In the genomic region with DNA sequence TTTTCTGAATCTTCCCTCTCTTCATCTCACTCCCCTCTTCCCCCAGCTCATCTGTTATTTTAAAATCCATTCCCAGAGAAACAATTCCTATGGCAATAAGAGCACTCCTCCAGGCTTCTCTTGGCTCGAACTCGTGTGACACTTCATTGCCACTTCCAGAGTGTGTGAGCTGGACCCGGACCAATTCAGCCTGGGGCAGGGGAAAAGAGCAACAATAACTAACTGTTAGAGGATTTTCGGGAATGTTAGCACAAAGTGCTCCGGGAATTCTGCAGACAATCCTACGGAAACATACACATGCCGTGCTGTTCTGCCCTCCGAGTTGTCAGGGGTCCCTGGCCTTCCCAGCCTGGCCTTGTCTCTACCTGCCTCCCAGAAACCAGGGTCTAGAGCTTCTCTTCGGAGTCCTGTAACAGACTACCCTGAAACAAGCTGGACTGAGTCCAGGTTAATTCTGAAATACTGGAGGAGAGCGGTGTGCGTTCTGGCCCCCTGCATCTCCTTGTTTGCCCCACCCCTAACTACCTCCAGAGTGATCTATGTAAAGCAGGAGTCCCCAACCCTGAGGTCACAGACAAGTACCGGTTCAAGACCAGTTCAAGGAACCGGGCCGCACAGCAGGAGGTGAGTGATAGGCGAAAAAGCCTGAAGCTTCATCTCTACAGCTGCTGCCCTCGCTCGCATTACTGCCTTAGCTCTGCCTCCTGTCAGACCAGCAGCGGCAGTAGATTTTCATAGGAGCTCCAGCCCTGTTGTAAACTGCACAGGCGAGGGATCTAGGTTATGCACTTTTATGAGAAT, we compare ENCODE assay signal across 18 cellular contexts. TPM values are rescaled to one million over a fixed set of nuclear protein-coding genes. Genes with fewer than 3 reads are reported as not detected.
A peak's percentile ranks its signal among the peaks of the same experiment; 100 is the strongest.
DNase-seq lines count a peak whose midpoint lies in the region; ATAC-seq, FAIRE-seq and TF ChIP-seq lines count a peak whose summit lies in the region.
"Had no signal": no experiment of that assay in that cellular context is flagged by ENCODE, and none has a peak within 500 bp of the region (broad histone marks: within the 10 kb centered on the region; RNA-seq: fewer than 3 reads in every experiment).

No MANE protein-coding gene starts in this region.

- no peak overlapping the region for H2BK120ac ChIP-seq in H9 (ENCODE audit: low read depth, low read length, poor library complexity, severe bottlenecking)

- no peak for TF ChIP-seq POLR2A in A549 (IDR thresholded peaks at IDR 0.05; ENCODE audit: low read length)

- TF ChIP-seq EP300 in A549 (IDR thresholded peaks at IDR 0.05) = no peak

- no peak overlapping the region for H2BK5ac ChIP-seq in H9 (ENCODE audit: insufficient read length, low read length)

- H3K4ac ChIP-seq in H9 (ENCODE audit: low read depth, low read length) = no peak overlapping the region

- H3K79me1 ChIP-seq in H9 (ENCODE audit: insufficient read depth, low read depth, low read length, poor library complexity, severe bottlenecking) = peaks cover 6% of the 10 kb centered on the region

- no peak for FAIRE-seq in A549 (lab: Jason Lieb, UNC)
- FAIRE-seq in astrocyte (lab: Jason Lieb, UNC) = no peak
- FAIRE-seq: RCC 7860 had no signal

- H3K4me3 Mint-ChIP-seq in H9 (no peak overlapping the region), astrocyte (ENCODE audit: unreplicated experiment) (no peak overlapping the region)
- H3K4me3 Mint-ChIP-seq in activated CD8-positive, alpha-beta T cell treated with anti-CD3 and anti-CD28 coated beads for 36 hours = no peak overlapping the region
- H3K4me3 Mint-ChIP-seq: activated CD4-positive, alpha-beta T cell treated with anti-CD3 and anti-CD28 coated beads for 36 hours; naive thymus-derived CD4-positive, alpha-beta T cell; stimulated activated memory B cell treated with anti-CD40 and anti-IgM and Interleukin-4, amounts not matched to agents 10 μg/mL and 1 μg/mL and 100 μg/mL, for 72 hours had no signal

- intact Hi-C loops in activated CD8-positive, alpha-beta T cell treated with anti-CD3 and anti-CD28 coated beads for 36 hours (cut with micrococcal nuclease) = no loop called here

- H3K36me3 Mint-ChIP-seq in H9 (ENCODE audit: insufficient read depth in 1 of 3, low read depth in 3 of 3) (peaks cover 9 to 48% (median 29%) of the 10 kb centered on the region in 3 experiments; a peak in 6 of 7 replicates), astrocyte (ENCODE audit: low read depth, unreplicated experiment) (peaks cover 2% of the 10 kb centered on the region)
- no peaks in the 10 kb centered on the region for H3K36me3 Mint-ChIP-seq in activated CD8-positive, alpha-beta T cell treated with anti-CD3 and anti-CD28 coated beads for 36 hours (ENCODE audit: low read depth)
- H3K36me3 Mint-ChIP-seq: naive thymus-derived CD4-positive, alpha-beta T cell; stimulated activated memory B cell treated with anti-CD40 and anti-IgM and Interleukin-4, amounts not matched to agents 10 μg/mL and 1 μg/mL and 100 μg/mL, for 72 hours had no signal

- no peak overlapping the region for H3T11ph ChIP-seq in H9 (ENCODE audit: low read length)

- CTCF ChIA-PET in A549 (lab: Yijun Ruan, JAX) = interaction anchor here (0.6 to 4.3 kb wide), 7 partner anchors 10 to 134 kb away, joined by 3 to 38 read pairs (median 5); a partner anchor contains a TSS
- CTCF ChIA-PET in activated CD8-positive, alpha-beta T cell treated with anti-CD3 and anti-CD28 coated beads for 36 hours (lab: Charles Lee) = interaction anchor here (0.8 to 5.4 kb wide), 6 partner anchors 9 to 92 kb away, joined by 3 to 28 read pairs (median 4); a partner anchor contains a TSS

- no peak overlapping the region for H3K23ac ChIP-seq in H9 (ENCODE audit: insufficient read length, low read depth, low read length)

- no peak overlapping the region for H4K5ac ChIP-seq in H9 (ENCODE audit: insufficient read length, low read depth, low read length)

- no peaks in the 10 kb centered on the region for H3K27me3 ChIP-seq in H9 (ENCODE audit: insufficient read depth, low read length)
- peaks cover 23% of the 10 kb centered on the region for H3K27me3 ChIP-seq in astrocyte (ENCODE audit: insufficient read depth, low read length)
- no peaks in the 10 kb centered on the region for H3K27me3 ChIP-seq in lung (ENCODE audit: control insufficient read depth, insufficient read depth)

- H3K9me3 ChIP-seq in A549 (no peaks in the 10 kb centered on the region), H9 (ENCODE audit: control insufficient read depth, low read depth, low read length) (no peaks in the 10 kb centered on the region), astrocyte (ENCODE audit: insufficient read depth, low read depth, low read length) (no peaks in the 10 kb centered on the region), lung (ENCODE audit: control insufficient read depth in 2 of 2, insufficient read depth in 1 of 2, low read length in 1 of 2) (no peaks in the 10 kb centered on the region)
- H3K9me3 ChIP-seq: sigmoid colon had no signal

- WGBS in A549 (ENCODE audit: missing lambda C conversion rate) = 49% methylated on average over 19 of the region's 19 CpGs
- no CpG with 5 or more reads among the region's 19 CpGs for WGBS in H9 (ENCODE audit: extremely low coverage, insufficient read length, low lambda C conversion rate)
- WGBS in lung, 2 donors = 49 to 77% methylated on average over 19 of the region's 19 CpGs

- no peaks in the 10 kb centered on the region for H3K23me2 ChIP-seq in H9 (ENCODE audit: insufficient read length, low read depth, low read length, poor library complexity, severe bottlenecking)

- H3K18ac ChIP-seq in H9 (ENCODE audit: insufficient read length, low read depth, low read length) = no peak overlapping the region

- no peak overlapping the region for H2AFZ ChIP-seq in H9 (ENCODE audit: low read length)
- peak overlapping the region; percentile 45 for H2AFZ ChIP-seq in astrocyte (ENCODE audit: low read depth, low read length)

- no peak overlapping the region for H2BK20ac ChIP-seq in H9 (ENCODE audit: low read depth, low read length, poor library complexity, severe bottlenecking)

- DNase-seq in A549 (ENCODE audit: low read depth in 1 of 2, low spot score in 1 of 2) = no peak
- no peak for DNase-seq in H9
- no peak for DNase-seq in astrocyte (ENCODE audit: low read depth)
- DNase-seq in lung (ENCODE audit: low spot score) = peak; percentile 63
- DNase-seq in T-helper 1 cell = no peak
- DNase-seq in activated CD8-positive, alpha-beta T cell treated with anti-CD3 and anti-CD28 coated beads for 36 hours = no peak
- DNase-seq in activated naive CD4-positive, alpha-beta T cell treated with Interleukin-2 at 50 U/mL for 16 hours = no peak
- DNase-seq: activated CD4-positive, alpha-beta T cell treated with anti-CD3 and anti-CD28 coated beads for 36 hours; cerebellar nuclear complex; left colon; naive thymus-derived CD4-positive, alpha-beta T cell; NCI-H1048; NCI-H446 treated with DMSO at 0.1 percent for 48 hours; sigmoid colon; T-helper 2 cell had no signal

- no peak overlapping the region for H4K91ac ChIP-seq in H9 (ENCODE audit: insufficient read length, low read depth, low read length)

- H3K4me1 ChIP-seq in A549 = peaks cover 11% of the 10 kb centered on the region; the same call in 1 of the 3 replicates
- H3K4me1 ChIP-seq in H9 (ENCODE audit: insufficient read depth, low read length) = peaks cover 3% of the 10 kb centered on the region; the same call in 1 of the 2 replicates
- peaks cover 3% of the 10 kb centered on the region for H3K4me1 ChIP-seq in astrocyte (ENCODE audit: insufficient read depth, low read length)
- peaks cover 0 to 4% of the 10 kb centered on the region in 2 donors for H3K4me1 ChIP-seq in lung (ENCODE audit: control insufficient read depth in 2 of 2, insufficient read depth in 2 of 2, low read length in 2 of 2)
- H3K4me1 ChIP-seq: sigmoid colon had no signal

- no peak overlapping the region for H3K14ac ChIP-seq in H9 (ENCODE audit: insufficient read depth, low read length)

- H3K4me1 Mint-ChIP-seq in H9 (peaks cover 17 to 21% of the 10 kb centered on the region in 2 experiments), astrocyte (ENCODE audit: low read depth, unreplicated experiment) (peaks cover 22% of the 10 kb centered on the region)
- peaks cover 6% of the 10 kb centered on the region for H3K4me1 Mint-ChIP-seq in activated CD8-positive, alpha-beta T cell treated with anti-CD3 and anti-CD28 coated beads for 36 hours (ENCODE audit: low read depth)

- no peak overlapping the region for H2AK5ac ChIP-seq in H9 (ENCODE audit: insufficient read length, low read length)

- ATAC-seq in A549 = no peak
- peak; percentile 60 for ATAC-seq in lung (ENCODE audit: insufficient read depth, low FRiP score)
- no peak for ATAC-seq in HG02973 (IDR thresholded peaks at IDR 0.05; ENCODE audit: unreplicated experiment)
- no peak for ATAC-seq in activated CD8-positive, alpha-beta T cell treated with anti-CD3 and anti-CD28 coated beads for 36 hours
- ATAC-seq: activated CD4-positive, alpha-beta T cell treated with anti-CD3 and anti-CD28 coated beads for 36 hours; left colon; naive thymus-derived CD4-positive, alpha-beta T cell; stimulated activated memory B cell treated with anti-CD40 and anti-IgM and Interleukin-4, amounts not matched to agents 10 μg/mL and 1 μg/mL and 100 μg/mL, for 72 hours had no signal

- H3K27ac Mint-ChIP-seq in H9 (peak overlapping the region; percentile 3 to 81 (median 50); a peak in 3 of 7 replicates), astrocyte (ENCODE audit: unreplicated experiment) (no peak overlapping the region)
- no peak overlapping the region for H3K27ac Mint-ChIP-seq in activated CD8-positive, alpha-beta T cell treated with anti-CD3 and anti-CD28 coated beads for 36 hours
- H3K27ac Mint-ChIP-seq: activated CD4-positive, alpha-beta T cell treated with anti-CD3 and anti-CD28 coated beads for 36 hours; stimulated activated memory B cell treated with anti-CD40 and anti-IgM and Interleukin-4, amounts not matched to agents 10 μg/mL and 1 μg/mL and 100 μg/mL, for 72 hours had no signal

- H3K79me2 ChIP-seq in H9 (ENCODE audit: insufficient read depth, low read length) (no peaks in the 10 kb centered on the region; the same call in 1 of the 2 replicates), astrocyte (ENCODE audit: insufficient read depth, low read length) (no peaks in the 10 kb centered on the region)

- H4K20me1 ChIP-seq in H9 (ENCODE audit: control insufficient read depth, insufficient read depth, insufficient read length) (no peaks in the 10 kb centered on the region), astrocyte (ENCODE audit: insufficient read depth, low read length) (no peaks in the 10 kb centered on the region)

- H3K4me2 ChIP-seq in A549 = peak overlapping the region; percentile 12; the same call in 1 of the 3 replicates
- no peak overlapping the region for H3K4me2 ChIP-seq in H9 (ENCODE audit: insufficient read depth, insufficient read length, low read length)
- H3K4me2 ChIP-seq in astrocyte (ENCODE audit: low read length) = peak overlapping the region; percentile 14

- H3K27ac ChIP-seq in A549 (no peak overlapping the region), H9 (ENCODE audit: insufficient read length, low read depth, low read length) (no peak overlapping the region), astrocyte (ENCODE audit: low read depth, low read length) (no peak overlapping the region), lung (ENCODE audit: low read depth in 1 of 2, low read length in 1 of 2) (no peak overlapping the region)
- H3K27ac ChIP-seq: sigmoid colon had no signal

- H2BK12ac ChIP-seq in H9 (ENCODE audit: insufficient read length, low read depth, low read length) = no peak overlapping the region

- H3K4me3 ChIP-seq in A549 (no peak overlapping the region), astrocyte (ENCODE audit: insufficient read depth, low read depth, low read length) (no peak overlapping the region), lung (no peak overlapping the region)
- H3K4me3 ChIP-seq: sigmoid colon had no signal

- no peak overlapping the region for H3K9ac ChIP-seq in H9 (ENCODE audit: extremely low read depth, insufficient read length, low read length)
- H3K9ac ChIP-seq in astrocyte (ENCODE audit: low read length) = no peak overlapping the region

- POLR2A ChIA-PET in A549 (lab: Yijun Ruan, JAX) = no interaction called here
- POLR2A ChIA-PET in activated CD8-positive, alpha-beta T cell treated with anti-CD3 and anti-CD28 coated beads for 36 hours (lab: Charles Lee) = no interaction called here

- H3K27me3 Mint-ChIP-seq in H9 (ENCODE audit: low read depth) = no peaks in the 10 kb centered on the region
- H3K27me3 Mint-ChIP-seq in astrocyte (ENCODE audit: low read depth, unreplicated experiment) = peaks cover 10% of the 10 kb centered on the region
- H3K27me3 Mint-ChIP-seq in activated CD8-positive, alpha-beta T cell treated with anti-CD3 and anti-CD28 coated beads for 36 hours = peaks cover 2% of the 10 kb centered on the region

- H3K9me3 Mint-ChIP-seq in H9 = no peaks in the 10 kb centered on the region
- peaks cover 2% of the 10 kb centered on the region for H3K9me3 Mint-ChIP-seq in astrocyte (ENCODE audit: unreplicated experiment)
- H3K9me3 Mint-ChIP-seq in activated CD8-positive, alpha-beta T cell treated with anti-CD3 and anti-CD28 coated beads for 36 hours = no peaks in the 10 kb centered on the region
- H3K9me3 Mint-ChIP-seq: naive thymus-derived CD4-positive, alpha-beta T cell; stimulated activated memory B cell treated with anti-CD40 and anti-IgM and Interleukin-4, amounts not matched to agents 10 μg/mL and 1 μg/mL and 100 μg/mL, for 72 hours had no signal

- no peak overlapping the region for H4K8ac ChIP-seq in H9 (replicated peaks; ENCODE audit: insufficient read length, low read depth, low read length)

- TF ChIP-seq CTCF in A549 (IDR thresholded peaks at IDR 0.05) (no peak), H9 (conservative IDR thresholded peaks at IDR 0.05) (no peak), astrocyte (IDR thresholded peaks at IDR 0.05; ENCODE audit: insufficient read depth, low read depth, low read length) (no peak), lung (IDR thresholded peaks at IDR 0.05; ENCODE audit: control extremely low read depth, extremely low read depth) (no peak)
- TF ChIP-seq CTCF in activated CD8-positive, alpha-beta T cell treated with anti-CD3 and anti-CD28 coated beads for 36 hours (IDR thresholded peaks at IDR 0.05) = no peak

- no peak for TF ChIP-seq RAD21 in A549 (conservative IDR thresholded peaks at IDR 0.05 in 1 of 2, IDR thresholded peaks at IDR 0.05 in 1 of 2)

- peak overlapping the region; percentile 40 for H3K56ac ChIP-seq in H9 (ENCODE audit: insufficient read length, low read depth, low read length)

- H2BK15ac ChIP-seq in H9 (ENCODE audit: low read depth, low read length) = no peak overlapping the region

- H3K36me3 ChIP-seq in astrocyte (ENCODE audit: insufficient read depth, low read length) (no peaks in the 10 kb centered on the region), lung (ENCODE audit: control insufficient read depth in 2 of 2, insufficient read depth in 2 of 2, low read length in 2 of 2) (no peaks in the 10 kb centered on the region)
- H3K36me3 ChIP-seq: sigmoid colon had no signal

RNA-seq across cellular contexts. Expression of a gene that starts 11.3 kb away (rescaled TPM):
- polyA plus RNA-seq in A549 (2011; rRNA removed) = 1.3 and 1.4 TPM in 2 replicates
- polyA plus RNA-seq in A549 (2012; cell fraction: cytosol; rRNA removed) = 2.8 and 4.3 TPM in 2 replicates
- 5.4 and 8.6 TPM in 2 replicates for polyA plus RNA-seq in A549 (2012; cell fraction: nucleus; rRNA removed)
- polyA plus RNA-seq in A549 (2017; fragmentation: RNase III; extraction: RNeasy Plus Mini Kit Qiagen cat#74134 plus additional on column Dnase treatment) = 0.46 to 0.52 TPM (median 0.47 TPM) in 3 replicates
- 0.62 and 0.68 TPM in 2 replicates for polyA minus RNA-seq in A549 (2011; rRNA and poly(A)+ RNA removed)
- 41.5 and 42.6 TPM in 2 replicates for total RNA-seq in H9 (2021)
- 6.8 and 7.1 TPM in 2 replicates for total RNA-seq in astrocyte
- 1 to 10 TPM in 1 of 2 donors, under 1 TPM in 1; 0.25 to 4.7 TPM for total RNA-seq in lung
- under 1 TPM; 0.05 to 0.31 TPM for polyA plus RNA-seq in lung
- not detected for total RNA-seq in activated CD8-positive, alpha-beta T cell treated with anti-CD3 and anti-CD28 coated beads for 36 hours
- total RNA-seq: activated CD4-positive, alpha-beta T cell treated with anti-CD3 and anti-CD28 coated beads for 36 hours; left colon; sigmoid colon had no signal
- polyA plus RNA-seq: naive thymus-derived CD4-positive, alpha-beta T cell had no signal

RNA-seq across cellular contexts. Expression of a gene that starts 52.4 kb away (rescaled TPM):
- polyA plus RNA-seq in A549 (2011; rRNA removed) = 58.4 and 66.5 TPM in 2 replicates
- 47.7 and 52.5 TPM in 2 replicates for polyA plus RNA-seq in A549 (2012; cell fraction: cytosol; rRNA removed)
- 13.8 and 20.3 TPM in 2 replicates for polyA plus RNA-seq in A549 (2012; cell fraction: nucleus; rRNA removed)
- polyA plus RNA-seq in A549 (2017; fragmentation: RNase III; extraction: RNeasy Plus Mini Kit Qiagen cat#74134 plus additional on column Dnase treatment) = 49.9 to 51.4 TPM (median 50.5 TPM) in 3 replicates
- 38.8 and 41.5 TPM in 2 replicates for polyA minus RNA-seq in A549 (2011; rRNA and poly(A)+ RNA removed)
- total RNA-seq in H9 (2021) = 19.8 and 21.3 TPM in 2 replicates
- total RNA-seq in astrocyte = 20.9 and 23.5 TPM in 2 replicates
- total RNA-seq in lung = 10 to 100 TPM; 37.8 to 44.7 TPM
- 10 to 100 TPM; 23.6 to 30.1 TPM for polyA plus RNA-seq in lung
- 1 to 10 TPM; 3.8 to 5.1 TPM for total RNA-seq in activated CD8-positive, alpha-beta T cell treated with anti-CD3 and anti-CD28 coated beads for 36 hours

Comparison
In these comparisons a context has a peak if more than half of its experiments do, and no peak if none do; other contexts are left out.
1. H3K27ac Mint-ChIP-seq: peak in H9 (3 of 3); none in astrocyte (single experiment) and activated CD8-positive, alpha-beta T cell treated with anti-CD3 and anti-CD28 coated beads for 36 hours (single experiment).